Comparison of ENCODE assay signal across 17 cellular contexts in genomic region chr7:107079212-107079940, GRCh38.
"Had no signal": no experiment of that assay in that cellular context is flagged by ENCODE, and none has a peak within 500 bp of the region (broad histone marks: within the 10 kb centered on the region; RNA-seq: fewer than 3 reads in every experiment).

No MANE protein-coding gene starts in this region.

- H3K9ac ChIP-seq: parathyroid adenoma had no signal

- H3K9me3 Mint-ChIP-seq: activated CD4-positive, alpha-beta memory T cell treated with anti-CD3 and anti-CD28 coated beads, Interleukin-2, amount 10 ng/mL, durations not matched to agents 7 days and 5 days; activated naive CD4-positive, alpha-beta T cell treated with anti-CD3 and anti-CD28 coated beads, Interleukin-2, amount 50 U/mL, for 24 hours; activated T-cell treated with anti-CD3 and anti-CD28 coated beads, Interleukin-2, amount 50 U/mL, for 4 hours; naive B cell; type B pancreatic cell had no signal

- H3K4me1 ChIP-seq: lower lobe of right lung, suprapubic skin had no signal

- H3K4me1 Mint-ChIP-seq: activated CD4-positive, alpha-beta memory T cell treated with anti-CD3 and anti-CD28 coated beads, Interleukin-2, amount 10 ng/mL, durations not matched to agents 7 days and 5 days; activated naive CD4-positive, alpha-beta T cell treated with anti-CD3 and anti-CD28 coated beads, Interleukin-2, amount 50 U/mL, for 24 hours; naive B cell had no signal

- H3K27me3 Mint-ChIP-seq: activated CD4-positive, alpha-beta memory T cell treated with anti-CD3 and anti-CD28 coated beads, Interleukin-2, amount 10 ng/mL, durations not matched to agents 7 days and 5 days; activated naive CD4-positive, alpha-beta T cell treated with anti-CD3 and anti-CD28 coated beads, Interleukin-2, amount 50 U/mL, for 24 hours; naive B cell; type B pancreatic cell had no signal

- H3K27me3 ChIP-seq: heart left ventricle, suprapubic skin had no signal

- DNase-seq: activated CD4-positive, alpha-beta memory T cell treated with anti-CD3 and anti-CD28 coated beads, Interleukin-2, amount 10 ng/mL, durations not matched to agents 7 days and 5 days; activated CD4-positive, alpha-beta T cell treated with anti-CD3 and anti-CD28 coated beads for 4 hours; activated effector memory CD4-positive, alpha-beta T cell treated with anti-CD3 and anti-CD28 coated beads, Interleukin-2, amount 50 U/mL, for 16 hours; activated T-cell treated with anti-CD3 and anti-CD28 coated beads, Interleukin-2, amount 50 U/mL, for 4 hours; caudate nucleus; foreskin melanocyte; heart left ventricle; lower lobe of right lung; naive B cell; retina; stimulated activated naive CD8-positive, alpha-beta T cell treated with anti-CD3 and anti-CD28 coated beads, Interleukin-15, Interleukin-2, amounts not matched to agents 100 U/mL and 50 U/mL, for 24 hours; WERI-Rb-1 had no signal

- H3K4me3 Mint-ChIP-seq: activated CD4-positive, alpha-beta memory T cell treated with anti-CD3 and anti-CD28 coated beads, Interleukin-2, amount 10 ng/mL, durations not matched to agents 7 days and 5 days; activated naive CD4-positive, alpha-beta T cell treated with anti-CD3 and anti-CD28 coated beads, Interleukin-2, amount 50 U/mL, for 24 hours; activated T-cell treated with anti-CD3 and anti-CD28 coated beads, Interleukin-2, amount 50 U/mL, for 4 hours; type B pancreatic cell had no signal

- H3K4me3 ChIP-seq: heart left ventricle, lower lobe of right lung, skin epidermis, suprapubic skin had no signal

- H3K36me3 ChIP-seq: heart left ventricle, lower lobe of right lung, suprapubic skin, WERI-Rb-1 had no signal

- ATAC-seq: activated T-cell treated with anti-CD3 and anti-CD28 coated beads, Interleukin-2, amount 50 U/mL, for 4 hours; stimulated activated naive CD8-positive, alpha-beta T cell treated with anti-CD3 and anti-CD28 coated beads, Interleukin-15, Interleukin-2, amounts not matched to agents 100 U/mL and 50 U/mL, for 24 hours had no signal

- H3K9me3 ChIP-seq: heart left ventricle, lower lobe of right lung, suprapubic skin had no signal

- H3K36me3 Mint-ChIP-seq: activated naive CD4-positive, alpha-beta T cell treated with anti-CD3 and anti-CD28 coated beads, Interleukin-2, amount 50 U/mL, for 24 hours; naive B cell; type B pancreatic cell had no signal

- H3K27ac ChIP-seq: lower lobe of right lung, parathyroid adenoma, skin epidermis, suprapubic skin, WERI-Rb-1 had no signal

- H3K27ac Mint-ChIP-seq: activated CD4-positive, alpha-beta memory T cell treated with anti-CD3 and anti-CD28 coated beads, Interleukin-2, amount 10 ng/mL, durations not matched to agents 7 days and 5 days; activated naive CD4-positive, alpha-beta T cell treated with anti-CD3 and anti-CD28 coated beads, Interleukin-2, amount 50 U/mL, for 24 hours; type B pancreatic cell had no signal
